12 cellular contexts compared by ENCODE assay signal in genomic region chr17:4497101-4497824, GRCh38. TPM values are rescaled to one million over a fixed set of nuclear protein-coding genes. Genes with fewer than 3 reads are reported as not detected.
DNase-seq lines count a peak whose midpoint lies in the region; ATAC-seq lines count a peak whose summit lies in the region.
"Had no signal": no experiment of that assay in that cellular context is flagged by ENCODE, and none has a peak within 500 bp of the region (broad histone marks: within the 10 kb centered on the region; RNA-seq: fewer than 3 reads in every experiment).

No MANE protein-coding gene starts in this region.

- H3K9me3 Mint-ChIP-seq in CD4-positive, CD25-positive, alpha-beta regulatory T cell, result no peaks in the 10 kb centered on the region
- no peaks in the 10 kb centered on the region for H3K9me3 Mint-ChIP-seq in memory B cell
- H3K9me3 Mint-ChIP-seq: HFFc6 had no signal

- no peaks in the 10 kb centered on the region for H3K9me3 ChIP-seq in CD4-positive, CD25-positive, alpha-beta regulatory T cell (ENCODE audit: control insufficient read depth in 2 of 2, low read length in 2 of 2)
- H3K9me3 ChIP-seq in adipocyte (ENCODE audit: control insufficient read depth, low read length), result no peaks in the 10 kb centered on the region

- peak overlapping the region in 1 of 3 donors; percentile 32 for H3K27ac Mint-ChIP-seq in CD4-positive, CD25-positive, alpha-beta regulatory T cell
- no peak overlapping the region for H3K27ac Mint-ChIP-seq in memory B cell
- H3K27ac Mint-ChIP-seq: HFFc6 had no signal

- H3K36me3 Mint-ChIP-seq in CD4-positive, CD25-positive, alpha-beta regulatory T cell, result no peaks in the 10 kb centered on the region
- no peaks in the 10 kb centered on the region for H3K36me3 Mint-ChIP-seq in memory B cell

- H3K4me1 Mint-ChIP-seq in CD4-positive, CD25-positive, alpha-beta regulatory T cell, result peaks cover 4 to 38% (median 16%) of the 10 kb centered on the region in 4 donors
- H3K4me1 Mint-ChIP-seq in memory B cell, result peaks cover 40% of the 10 kb centered on the region

- H3K4me3 Mint-ChIP-seq in CD4-positive, CD25-positive, alpha-beta regulatory T cell, result peak overlapping the region; percentile 33 to 84 (median 64)
- H3K4me3 Mint-ChIP-seq in memory B cell, result peak overlapping the region; percentile 6
- H3K4me3 Mint-ChIP-seq: HFFc6 had no signal

- DNase-seq in CD4-positive, CD25-positive, alpha-beta regulatory T cell, result no peak
- peak; percentile 14 for DNase-seq in HS-5 (ENCODE audit: low read depth)
- DNase-seq in adipocyte (ENCODE audit: low read depth), result peak; percentile 8
- no peak for DNase-seq in memory B cell (ENCODE audit: low spot score in 2 of 2)
- no peak for DNase-seq in activated effector memory CD4-positive, alpha-beta T cell treated with anti-CD3 and anti-CD28 coated beads, Interleukin-2, amount 50 U/mL, for 16 hours
- DNase-seq: cerebellar nuclear complex; HFFc6; NCI-H187 treated with DMSO at 0.1 percent for 48 hours; stimulated activated CD4-positive, alpha-beta T cell treated with anti-CD3 and anti-CD28 coated beads, Interleukin-4, amount 100 ng/mL, for 4 hours had no signal

- peaks cover 31% of the 10 kb centered on the region for H3K27me3 Mint-ChIP-seq in CD4-positive, CD25-positive, alpha-beta regulatory T cell
- H3K27me3 Mint-ChIP-seq in memory B cell, result peaks cover 8% of the 10 kb centered on the region

- H3K27ac ChIP-seq in CD4-positive, CD25-positive, alpha-beta regulatory T cell (ENCODE audit: insufficient read depth, low read length, poor library complexity, severe bottlenecking), result no peak overlapping the region

- H3K4me1 ChIP-seq in CD4-positive, CD25-positive, alpha-beta regulatory T cell (ENCODE audit: control insufficient read depth, insufficient read depth, low read length, poor library complexity, severe bottlenecking), result peaks cover 21% of the 10 kb centered on the region
- no peaks in the 10 kb centered on the region for H3K4me1 ChIP-seq in adipocyte (ENCODE audit: control insufficient read depth, insufficient read depth, low read length)

- H3K9ac ChIP-seq in adipocyte (ENCODE audit: low read length), result no peak overlapping the region

- no peaks in the 10 kb centered on the region for H3K36me3 ChIP-seq in CD4-positive, CD25-positive, alpha-beta regulatory T cell (ENCODE audit: control insufficient read depth, insufficient read depth, low read length)
- no peaks in the 10 kb centered on the region for H3K36me3 ChIP-seq in adipocyte (ENCODE audit: control insufficient read depth, insufficient read depth, low read length, severe bottlenecking)

- peaks cover 10% of the 10 kb centered on the region for H3K27me3 ChIP-seq in CD4-positive, CD25-positive, alpha-beta regulatory T cell (ENCODE audit: control insufficient read depth, insufficient read depth, low read length)
- peaks cover 43% of the 10 kb centered on the region for H3K27me3 ChIP-seq in adipocyte (replicated peaks; ENCODE audit: control insufficient read depth, insufficient read depth, low read length)

- no peak for ATAC-seq in CD4-positive, CD25-positive, alpha-beta regulatory T cell (ENCODE audit: low read depth in 2 of 2)
- ATAC-seq in memory B cell (ENCODE audit: low read depth) (peak; percentile 52), HG03571 (IDR thresholded peaks at IDR 0.05; ENCODE audit: unreplicated experiment) (no peak), GM21367 (IDR thresholded peaks at IDR 0.05; ENCODE audit: unreplicated experiment) (no peak), HG02840 (IDR thresholded peaks at IDR 0.05; ENCODE audit: low FRiP score, unreplicated experiment) (no peak)

- H3K4me3 ChIP-seq in CD4-positive, CD25-positive, alpha-beta regulatory T cell (ENCODE audit: low read depth, low read length), result no peak overlapping the region
- no peak overlapping the region for H3K4me3 ChIP-seq in adipocyte (ENCODE audit: low read length)

RNA-seq across cellular contexts. Expression of gene SPNS2, which starts 1.4 kb away (rescaled TPM):
- total RNA-seq in CD4-positive, CD25-positive, alpha-beta regulatory T cell, result 0.94 TPM
- polyA plus RNA-seq in CD4-positive, CD25-positive, alpha-beta regulatory T cell, result not detected
- total RNA-seq: HFFc6 had no signal

RNA-seq across cellular contexts. Expression of gene MYBBP1A, which starts 57.9 kb away (rescaled TPM):
- 59.3 TPM for total RNA-seq in CD4-positive, CD25-positive, alpha-beta regulatory T cell
- 10 to 100 TPM in 2 of 4 donors, 1 to 10 TPM in 2; 7.7 to 13.6 (median 10.7) TPM for polyA plus RNA-seq in CD4-positive, CD25-positive, alpha-beta regulatory T cell

Comparison
In these comparisons a context has a peak if more than half of its experiments do, and no peak if none do; other contexts are left out.
1. DNase-seq: peak in HS-5 (single experiment) and adipocyte (single experiment); none in CD4-positive, CD25-positive, alpha-beta regulatory T cell (0 of 3), memory B cell (0 of 2) and activated effector memory CD4-positive, alpha-beta T cell treated with anti-CD3 and anti-CD28 coated beads, Interleukin-2, amount 50 U/mL, for 16 hours (single experiment).